Comparison of ENCODE assay signal across 8 cellular contexts in genomic region chr4:38948551-38948950, GRCh38.
DNase-seq lines count a peak whose midpoint lies in the region; ATAC-seq and TF ChIP-seq lines count a peak whose summit lies in the region.

No MANE protein-coding gene starts in this region.

- H3K4me1 ChIP-seq in right cardiac atrium (ENCODE audit: control insufficient read depth, insufficient read depth, low read length): no peaks in the 10 kb centered on the region
- no peaks in the 10 kb centered on the region for H3K4me1 ChIP-seq in endodermal cell (ENCODE audit: control insufficient read depth, insufficient read depth, low read length)

- peak; percentile 68 to 85 for ATAC-seq in right cardiac atrium
- ATAC-seq in HG03025 (IDR thresholded peaks at IDR 0.05; ENCODE audit: low FRiP score, unreplicated experiment): no peak

- 33% methylated on average over 2 of the region's 2 CpGs for WGBS in right cardiac atrium
- WGBS in endodermal cell (ENCODE audit: insufficient coverage in 1 of 2, insufficient read length in 1 of 2), 2 experiments: 93 to 100% methylated on average over 2 of the region's 2 CpGs

- H3K36me3 Mint-ChIP-seq in HFFc6 (ENCODE audit: low read depth) (peaks cover 18% of the 10 kb centered on the region; the same call in 1 of the 2 replicates), endodermal cell (ENCODE audit: low read depth) (peaks cover 7% of the 10 kb centered on the region), glutamatergic neuron (ENCODE audit: unreplicated experiment) (no peaks in the 10 kb centered on the region)

- peaks cover 56% of the 10 kb centered on the region for H3K4me1 Mint-ChIP-seq in HFFc6 (ENCODE audit: low read depth)
- no peaks in the 10 kb centered on the region for H3K4me1 Mint-ChIP-seq in endodermal cell
- peaks cover 11% of the 10 kb centered on the region for H3K4me1 Mint-ChIP-seq in glutamatergic neuron (ENCODE audit: low read depth, unreplicated experiment)

- H3K4me3 Mint-ChIP-seq in HFFc6 (peak overlapping the region; percentile 41), endodermal cell (no peak overlapping the region), glutamatergic neuron (ENCODE audit: unreplicated experiment) (no peak overlapping the region)

- H3K27ac Mint-ChIP-seq in HFFc6: peak overlapping the region; percentile 77
- no peak overlapping the region for H3K27ac Mint-ChIP-seq in endodermal cell
- no peak overlapping the region for H3K27ac Mint-ChIP-seq in glutamatergic neuron (ENCODE audit: unreplicated experiment)

- H3K9me3 Mint-ChIP-seq in HFFc6: no peaks in the 10 kb centered on the region
- H3K9me3 Mint-ChIP-seq in endodermal cell: no peaks in the 10 kb centered on the region
- H3K9me3 Mint-ChIP-seq in glutamatergic neuron (ENCODE audit: unreplicated experiment): peaks cover 2% of the 10 kb centered on the region

- peaks cover 2% of the 10 kb centered on the region; the same call in 1 of the 2 replicates for H3K27me3 Mint-ChIP-seq in HFFc6 (ENCODE audit: insufficient read depth)
- no peaks in the 10 kb centered on the region for H3K27me3 Mint-ChIP-seq in endodermal cell (ENCODE audit: insufficient read depth)
- H3K27me3 Mint-ChIP-seq in glutamatergic neuron (ENCODE audit: unreplicated experiment): no peaks in the 10 kb centered on the region

- no peak for TF ChIP-seq CTCF in HFFc6 (IDR thresholded peaks at IDR 0.05)
- TF ChIP-seq CTCF in endodermal cell (conservative IDR thresholded peaks at IDR 0.05): no peak
- TF ChIP-seq CTCF in glutamatergic neuron (IDR thresholded peaks at IDR 0.05; ENCODE audit: partially characterized antibody, unreplicated experiment): no peak

- intact Hi-C loops in right cardiac atrium (cut with DNase I) (no loop called here), posterior vena cava (cut with DNase I) (no loop called here)

- no peaks in the 10 kb centered on the region for H3K27me3 ChIP-seq in right cardiac atrium (ENCODE audit: control insufficient read depth, insufficient read depth)
- H3K27me3 ChIP-seq in endodermal cell (ENCODE audit: control insufficient read depth, insufficient read depth, low read length, poor library complexity, severe bottlenecking): no peaks in the 10 kb centered on the region

- no peak overlapping the region for H3K4me3 ChIP-seq in right cardiac atrium (ENCODE audit: low read length)
- H3K4me3 ChIP-seq in endodermal cell (ENCODE audit: low read length): no peak overlapping the region

- H3K9me3 ChIP-seq in right cardiac atrium (ENCODE audit: control insufficient read depth, low read length) (no peaks in the 10 kb centered on the region), endodermal cell (ENCODE audit: control insufficient read depth, low read length) (no peaks in the 10 kb centered on the region)

- H3K36me3 ChIP-seq in endodermal cell (ENCODE audit: control insufficient read depth, insufficient read depth, low read length): peaks cover 7% of the 10 kb centered on the region

- no peak overlapping the region for H3K9ac ChIP-seq in endodermal cell (ENCODE audit: extremely low read depth, low read length, poor library complexity, severe bottlenecking)

- DNase-seq in HFFc6 (peak; percentile 87), right cardiac atrium (peak in 2 of 3 donors; percentile 32 to 68), smooth muscle cell of the brain vasculature (ENCODE audit: low read depth, low spot score) (peak; percentile 46), endodermal cell (no peak), glutamatergic neuron (no peak), posterior vena cava (ENCODE audit: low spot score) (no peak)

- H3K27ac ChIP-seq in angular gyrus (ENCODE audit: low read depth, low read length) (peak overlapping the region; percentile 24), right cardiac atrium (ENCODE audit: low read length) (no peak overlapping the region), endodermal cell (ENCODE audit: low read depth, low read length) (no peak overlapping the region)

Comparison
In these comparisons a context has a peak if more than half of its experiments do, and no peak if none do; other contexts are left out.
1. DNase-seq: peak in HFFc6 (single experiment), right cardiac atrium (2 of 3) and smooth muscle cell of the brain vasculature (single experiment); none in endodermal cell (single experiment), glutamatergic neuron (single experiment) and posterior vena cava (single experiment).